ENCODE assay signal across 8 cellular contexts in the genomic region with DNA sequence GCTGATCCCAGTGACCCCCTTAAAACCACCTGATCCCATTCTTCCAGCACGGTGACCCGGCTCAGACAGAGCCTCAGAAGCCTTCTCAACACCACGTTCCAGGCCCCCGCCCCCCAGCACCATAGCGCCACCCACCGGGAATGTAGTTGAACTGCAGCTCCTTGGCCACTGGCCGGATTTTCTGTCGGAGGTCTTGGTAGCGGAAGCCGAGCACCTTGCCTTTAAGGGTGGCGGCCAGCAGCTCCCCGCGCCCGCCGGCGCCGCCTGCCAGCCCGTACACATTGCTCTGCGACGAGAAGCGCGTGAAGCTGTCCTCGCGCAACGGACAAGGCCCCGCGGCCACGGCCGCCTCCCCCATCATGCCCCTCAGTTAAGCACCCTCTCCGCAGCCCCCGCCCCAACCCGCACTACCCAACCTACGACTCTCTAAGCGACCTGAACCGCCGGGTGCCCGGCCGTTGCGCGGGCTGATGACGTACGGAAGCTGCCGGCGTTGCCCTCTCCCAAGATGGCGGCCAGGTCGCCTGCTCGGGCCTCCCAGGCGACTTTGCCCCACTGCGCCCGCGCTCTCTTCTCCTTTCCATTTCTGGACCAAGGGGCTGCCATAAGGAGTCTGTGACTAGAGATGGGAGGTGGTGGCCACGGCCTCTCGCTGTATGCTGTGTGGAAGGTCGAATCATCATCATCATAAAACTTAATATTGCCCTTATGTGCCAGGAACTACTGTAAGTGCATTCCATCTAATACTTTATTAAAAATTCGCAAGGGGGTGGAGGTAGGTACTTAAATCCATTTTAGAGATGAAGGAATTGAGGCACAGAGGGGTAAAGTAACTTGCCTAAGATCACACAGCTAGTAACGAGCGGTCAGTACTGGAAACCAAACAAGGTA. TPM values are rescaled to one million over a fixed set of nuclear protein-coding genes. Genes with fewer than 3 reads are reported as not detected.
A peak's percentile ranks its signal among the peaks of the same experiment; 100 is the strongest.
DNase-seq lines count a peak whose midpoint lies in the region; ATAC-seq and TF ChIP-seq lines count a peak whose summit lies in the region.

Gene KPTN (minus strand): TSS at position 420 of the 891 bp plus-strand sequence. CDS start 59 bp downstream, at position 361.

- H3K36me3 ChIP-seq in BLaER1 (peaks cover 3% of the 10 kb centered on the region; the same call in 1 of the 2 replicates), liver (ENCODE audit: control insufficient read depth in 4 of 4, insufficient read depth in 3 of 4, low read depth in 1 of 4, low read length in 3 of 4) (peaks cover 3 to 16% (median 8%) of the 10 kb centered on the region in 4 donors)

- peak; percentile 80 for TF ChIP-seq CTCF in liver (IDR thresholded peaks at IDR 0.05; ENCODE audit: low read depth, low read length, missing input control)

- no peaks in the 10 kb centered on the region for H3K27me3 ChIP-seq in BLaER1
- no peaks in the 10 kb centered on the region for H3K27me3 ChIP-seq in liver (ENCODE audit: control insufficient read depth in 4 of 4, insufficient read depth in 4 of 4, low read length in 3 of 4)

- H3K4me3 ChIP-seq in BLaER1 (peak within 1 kb of the TSS; percentile 73), liver (ENCODE audit: low read depth in 1 of 3, low read length in 3 of 3) (peak within 1 kb of the TSS; percentile 72 to 86 (median 84))

- H3K9ac ChIP-seq in BLaER1 (peak within 1 kb of the TSS; percentile 92), liver (ENCODE audit: low read depth in 1 of 2, low read length in 2 of 2) (peak within 1 kb of the TSS; percentile 88 to 98)

- WGBS in liver, result 3% methylated on average over 57 of the region's 57 CpGs

- peaks cover 54% of the 10 kb centered on the region for H3K4me1 ChIP-seq in BLaER1
- H3K4me1 ChIP-seq in liver (ENCODE audit: control insufficient read depth in 4 of 4, insufficient read depth in 4 of 4, low read length in 3 of 4), result peaks cover 0 to 7% (median 2%) of the 10 kb centered on the region in 4 donors

- ATAC-seq in GM19328 (IDR thresholded peaks at IDR 0.05; ENCODE audit: unreplicated experiment), result peak; percentile 59
- peak; percentile 67 for ATAC-seq in HG03565 (IDR thresholded peaks at IDR 0.05; ENCODE audit: unreplicated experiment)

- H3K27ac ChIP-seq in BLaER1, result peak within 1 kb of the TSS; percentile 95
- peak within 1 kb of the TSS; percentile 90 to 92 for H3K27ac ChIP-seq in liver (ENCODE audit: low read depth in 1 of 2, low read length in 2 of 2)

- no peaks in the 10 kb centered on the region for H3K9me3 ChIP-seq in BLaER1
- no peaks in the 10 kb centered on the region for H3K9me3 ChIP-seq in liver (ENCODE audit: control insufficient read depth in 4 of 4, low read length in 3 of 4)

- H3K4me2 ChIP-seq in BLaER1, result peak within 1 kb of the TSS; percentile 91

- DNase-seq in NCI-H748 (lab: John Stamatoyannopoulos, UW; ENCODE audit: unreplicated experiment) (peak; percentile 95), dermis blood vessel endothelial cell (peak; percentile 94)
- peak; percentile 86 to 87 for DNase-seq in activated CD4-positive, alpha-beta T cell treated with anti-CD3 and anti-CD28 coated beads, Interleukin-2, amount 50 U/mL, for 24 hours (ENCODE audit: low read depth in 1 of 2, low spot score in 1 of 2)
- peak; percentile 90 to 91 for DNase-seq in stimulated activated CD4-positive, alpha-beta T cell treated with anti-CD3 and anti-CD28 coated beads, Interleukin-2, amount 100 ng/mL, for 48 hours

- H4K20me1 ChIP-seq in BLaER1, result no peaks in the 10 kb centered on the region

- TF ChIP-seq RAD21 in liver (IDR thresholded peaks at IDR 0.05), result peak; percentile 49 to 73

TF ChIP-seq in liver, 16 proteins besides CTCF, POLR2A, EP300 and RAD21:
- TF ChIP-seq YY1 (IDR thresholded peaks at IDR 0.05), result peak; percentile 100
- peak; percentile 45 for TF ChIP-seq REST (IDR thresholded peaks at IDR 0.05)
- peak in 1 of 2 donors; percentile 7 for TF ChIP-seq RXRA (IDR thresholded peaks at IDR 0.05)
- peak; percentile 16 to 37 for TF ChIP-seq HNF4A (conservative IDR thresholded peaks at IDR 0.05)
- TF ChIP-seq ATF3 (IDR thresholded peaks at IDR 0.05), result no peak
- peak; percentile 76 for TF ChIP-seq TAF1 (conservative IDR thresholded peaks at IDR 0.05)
- TF ChIP-seq, protein P1, sequence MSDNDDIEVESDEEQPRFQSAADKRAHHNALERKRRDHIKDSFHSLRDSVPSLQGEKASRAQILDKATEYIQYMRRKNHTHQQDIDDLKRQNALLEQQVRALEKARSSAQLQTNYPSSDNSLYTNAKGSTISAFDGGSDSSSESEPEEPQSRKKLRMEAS (IDR thresholded peaks at IDR 0.05), result no peak
- TF ChIP-seq FOXA2 (IDR thresholded peaks at IDR 0.05), result no peak
- TF ChIP-seq FOXA1 (IDR thresholded peaks at IDR 0.05), result no peak
- no peak for TF ChIP-seq EGR1 (IDR thresholded peaks at IDR 0.05; ENCODE audit: low read depth in 2 of 2)
- TF ChIP-seq SP1 (IDR thresholded peaks at IDR 0.05), result peak; percentile 52
- no peak for TF ChIP-seq HNF4G (IDR thresholded peaks at IDR 0.05)
- TF ChIP-seq GABPA (IDR thresholded peaks at IDR 0.05 in 1 of 2, conservative IDR thresholded peaks at IDR 0.05 in 1 of 2), result peak in 1 of 2 donors; percentile 69
- TF ChIP-seq ZBTB33 (IDR thresholded peaks at IDR 0.05), result no peak
- no peak for TF ChIP-seq JUND (IDR thresholded peaks at IDR 0.05)
- TF ChIP-seq NR2F2 (IDR thresholded peaks at IDR 0.05), result no peak

RNA-seq across cellular contexts. Expression of gene KPTN, which starts in this region (rescaled TPM):
- total RNA-seq in dermis blood vessel endothelial cell (4.3 and 6.7 TPM in 2 replicates), liver (1 to 10 TPM; 2.3 to 3.6 TPM)
- 1 to 10 TPM; 4.4 to 6.0 TPM for polyA plus RNA-seq in liver

Comparison
In these comparisons a context has a peak if more than half of its experiments do, and no peak if none do; other contexts are left out.
1. Peak in every context shown above with its lines: DNase-seq, ATAC-seq, H3K4me3 ChIP-seq and H3K27ac ChIP-seq.